ENCODE assay signal across 8 cellular contexts in the genomic region with DNA sequence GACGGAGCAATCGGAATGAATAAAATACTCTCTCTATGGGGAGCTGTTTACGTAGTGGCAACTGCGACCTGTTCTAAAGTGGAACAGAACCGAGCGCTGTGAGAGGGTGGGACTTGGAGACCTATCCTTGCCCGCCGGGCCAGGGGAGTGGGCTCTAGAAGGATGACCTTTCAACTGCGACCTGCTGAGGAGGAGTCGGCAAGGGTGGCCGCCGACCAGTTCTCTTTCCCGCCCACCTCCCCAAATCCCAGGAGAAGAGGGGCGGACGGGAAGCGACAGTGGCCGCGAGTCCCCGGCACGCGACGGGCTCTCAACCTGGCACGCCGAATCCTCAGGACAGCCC. TPM values are rescaled to one million over a fixed set of nuclear protein-coding genes. Genes with fewer than 3 reads are reported as not detected.
DNase-seq lines count a peak whose midpoint lies in the region; ATAC-seq and TF ChIP-seq lines count a peak whose summit lies in the region.

No MANE protein-coding gene starts in this region.

- in situ Hi-C loops in brain microvascular endothelial cell (cut with HindIII; ENCODE audit: low pct_ligation_motif_present, low sequenced_read_pairs) = no loop called here

- peaks cover under 1% of the 10 kb centered on the region for H3K36me3 ChIP-seq in brain microvascular endothelial cell (replicated peaks)

- CTCF ChIA-PET in T-cell (lab: Charles Lee) = interaction anchor here in 1 of 2 donors (0.6 to 1.4 kb wide), 4 partner anchors 21 to 1680 kb away, joined by 3 to 6 read pairs (median 4); no protein-coding TSS in a partner anchor

- TF ChIP-seq CTCF in brain microvascular endothelial cell (IDR thresholded peaks at IDR 0.05; ENCODE audit: low read depth, low read length, missing control alignments) = no peak

- peak; percentile 36 for ATAC-seq in GM18907 (IDR thresholded peaks at IDR 0.05; ENCODE audit: unreplicated experiment)
- ATAC-seq in HG03571 (IDR thresholded peaks at IDR 0.05; ENCODE audit: unreplicated experiment) = peak; percentile 11
- ATAC-seq in T-cell (replicated peaks in 1 of 4) = peak; percentile 34 to 56 (median 54)

- peak; percentile 25 for DNase-seq in AG08396 (ENCODE audit: low spot score)
- peak in 31 of 34 experiments; percentile 16 to 59 (median 39) for DNase-seq in T-cell
- no peak for DNase-seq in brain microvascular endothelial cell
- peak; percentile 44 for DNase-seq in iPS-NIHi7 (ENCODE audit: extremely low spot score)
- DNase-seq in stimulated activated CD4-positive, alpha-beta T cell treated with anti-CD3 and anti-CD28 coated beads, Interleukin-2, amount 100 ng/mL, for 4 hours (ENCODE audit: low read depth) = peak; percentile 24
- DNase-seq in NCI-H187 treated with DMSO at 0.1 percent for 48 hours (lab: John Stamatoyannopoulos, UW) = no peak

- H3K9me3 Mint-ChIP-seq in T-cell = no peaks in the 10 kb centered on the region

- peak overlapping the region; percentile 86 for H3K4me3 ChIP-seq in brain microvascular endothelial cell (ENCODE audit: low read depth, low read length)

- H3K4me1 Mint-ChIP-seq in T-cell = peaks cover 20 to 23% (median 21%) of the 10 kb centered on the region in 3 donors

- POLR2A ChIA-PET in T-cell (lab: Charles Lee) = interaction anchor here in 1 of 2 donors (0.5 to 0.8 kb wide), 2 partner anchors 21 to 222 kb away, joined by 3 to 4 read pairs; no protein-coding TSS in a partner anchor

- no peaks in the 10 kb centered on the region for H3K27me3 Mint-ChIP-seq in T-cell

- H3K27ac Mint-ChIP-seq in T-cell = peak overlapping the region; percentile 89 to 96

- H3K27me3 ChIP-seq in brain microvascular endothelial cell (replicated peaks) = no peaks in the 10 kb centered on the region

- peak overlapping the region; percentile 85 to 96 (median 89) for H3K4me3 Mint-ChIP-seq in T-cell

- peak overlapping the region; percentile 81 for H3K27ac ChIP-seq in brain microvascular endothelial cell

- peaks cover 5% of the 10 kb centered on the region for H3K36me3 Mint-ChIP-seq in T-cell

RNA-seq across cellular contexts. Expression of a gene that starts 0.6 kb away (rescaled TPM):
- 10 to 100 TPM in 4 of 5 donors, 1 to 10 TPM in 1; 9.4 to 14.0 (median 10.8) TPM for total RNA-seq in T-cell

Comparison
In these comparisons a context has a peak if more than half of its experiments do, and no peak if none do; other contexts are left out.
1. DNase-seq: peak in AG08396 (single experiment), T-cell (31 of 34), iPS-NIHi7 (single experiment) and stimulated activated CD4-positive, alpha-beta T cell treated with anti-CD3 and anti-CD28 coated beads, Interleukin-2, amount 100 ng/mL, for 4 hours (single experiment); none in brain microvascular endothelial cell (single experiment) and NCI-H187 treated with DMSO at 0.1 percent for 48 hours (single experiment).
2. Peak in every context shown above with its lines, with median percentiles within 50 percentile points of each other: ATAC-seq.